In genomic region chr4:89538171-89538570, GRCh38 we compare ENCODE assay signal across 15 cellular contexts.
A peak's percentile ranks its signal among the peaks of the same experiment; 100 is the strongest.
DNase-seq lines count a peak whose midpoint lies in the region.
"Had no signal": no experiment of that assay in that cellular context is flagged by ENCODE, and none has a peak within 500 bp of the region (broad histone marks: within the 10 kb centered on the region; RNA-seq: fewer than 3 reads in every experiment).

No MANE protein-coding gene starts in this region.

- DNase-seq in amniotic epithelial cell (ENCODE audit: low read depth) (peak; percentile 13), dermis microvascular lymphatic vessel endothelial cell (ENCODE audit: low read depth in 2 of 2) (peak; percentile 36 to 58), lung microvascular endothelial cell (ENCODE audit: low read depth in 2 of 2) (peak; percentile 51 to 67), cerebellum (ENCODE audit: low spot score) (no peak), NOMO-1 treated with dmso at 0.1 percent for 144 hours (lab: John Stamatoyannopoulos, UW; ENCODE audit: unreplicated experiment) (no peak), NCI-H1092 treated with DMSO at 0.1 percent for 48 hours (lab: John Stamatoyannopoulos, UW) (no peak)
- DNase-seq: C1 segment of cervical spinal cord; Calu3; CD4-positive, alpha-beta memory T cell; COR-L47; DMS53; DMS79 treated with DMSO at 0.1 percent for 48 hours; GM23248; H7; HCEC 1CT had no signal

Comparison
In these comparisons a context has a peak if more than half of its experiments do, and no peak if none do; other contexts are left out.
1. DNase-seq: peak in amniotic epithelial cell (single experiment), dermis microvascular lymphatic vessel endothelial cell (2 of 2) and lung microvascular endothelial cell (2 of 2); none in cerebellum (single experiment), NOMO-1 treated with dmso at 0.1 percent for 144 hours (single experiment) and NCI-H1092 treated with DMSO at 0.1 percent for 48 hours (single experiment).